In the genomic region with DNA sequence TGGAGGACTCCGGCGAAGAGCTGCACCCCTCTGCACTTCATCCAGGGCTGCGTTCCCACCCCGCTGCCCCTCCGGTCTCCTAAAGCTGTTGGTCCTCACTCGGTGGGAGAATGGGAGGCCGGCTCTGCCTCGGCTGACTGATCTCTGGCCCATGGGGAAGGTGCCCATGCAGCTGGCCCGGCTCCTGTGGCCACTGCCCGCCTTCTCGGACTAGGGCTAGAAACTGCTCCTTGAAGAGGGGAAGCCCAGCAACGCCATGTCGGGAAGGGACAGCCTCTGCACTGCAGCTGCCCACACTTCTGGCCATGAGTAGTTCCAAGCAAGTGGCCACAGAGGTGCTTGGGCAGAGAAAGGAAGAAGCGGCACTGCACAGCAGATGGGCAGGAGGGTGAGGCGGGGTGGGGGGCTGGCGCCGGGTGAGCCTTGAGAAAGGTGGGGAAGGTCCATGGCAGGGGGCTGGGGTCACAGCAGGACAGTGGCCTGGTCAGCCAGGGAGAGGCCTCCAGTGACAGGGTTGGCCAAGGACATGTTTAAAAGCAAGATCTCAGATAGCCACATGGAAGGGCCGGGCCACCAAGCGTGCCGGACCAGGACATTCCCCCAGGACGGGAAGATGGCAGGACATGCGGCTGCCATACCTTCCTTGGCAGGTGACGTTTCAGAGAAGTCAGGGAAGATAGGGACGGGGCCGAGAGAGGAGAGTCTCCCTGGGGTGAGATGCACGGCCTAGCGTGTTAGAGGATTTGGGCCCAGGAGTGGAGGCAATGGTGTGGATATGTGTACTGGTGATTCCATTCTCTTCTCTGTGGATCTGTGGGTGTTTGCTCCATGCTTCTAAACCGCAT, we compare ENCODE assay signal across 29 cellular contexts.
DNase-seq lines count a peak whose midpoint lies in the region; ATAC-seq and TF ChIP-seq lines count a peak whose summit lies in the region.
"Had no signal": no experiment of that assay in that cellular context is flagged by ENCODE, and none has a peak within 500 bp of the region (broad histone marks: within the 10 kb centered on the region; RNA-seq: fewer than 3 reads in every experiment).

No MANE protein-coding gene starts in this region.

- H3K4me1 Mint-ChIP-seq in glutamatergic neuron (ENCODE audit: low read depth, unreplicated experiment), result peaks cover 3% of the 10 kb centered on the region
- H3K4me1 Mint-ChIP-seq: B cell, GM23338, IgD-negative memory B cell had no signal

- H3K36me3 Mint-ChIP-seq in glutamatergic neuron (ENCODE audit: unreplicated experiment), result no peaks in the 10 kb centered on the region
- H3K36me3 Mint-ChIP-seq: CD8-positive, alpha-beta memory T cell; IgD-negative memory B cell had no signal

- no peak overlapping the region for H3K4me3 ChIP-seq in spleen
- H3K4me3 ChIP-seq: GM23338, HAP-1, SJSA1 had no signal

- H3K36me3 ChIP-seq in KOPT-K1 (ENCODE audit: insufficient read depth, low read length) (no peaks in the 10 kb centered on the region), spleen (no peaks in the 10 kb centered on the region)
- H3K36me3 ChIP-seq: HAP-1, SJSA1 had no signal

- no peak overlapping the region for H3K4me3 Mint-ChIP-seq in glutamatergic neuron (ENCODE audit: unreplicated experiment)
- H3K4me3 Mint-ChIP-seq: B cell; CD8-positive, alpha-beta memory T cell; GM23338; HFFc6; IgD-negative memory B cell had no signal

- intact Hi-C loops in spleen (cut with DNase I; ENCODE audit: low total_unique reads), result no loop called here

- H3K27ac ChIP-seq in KOPT-K1 (ENCODE audit: low read depth, low read length, poor library complexity, severe bottlenecking), result peak overlapping the region; percentile 95
- H3K27ac ChIP-seq in spleen, result no peak overlapping the region
- H3K27ac ChIP-seq: 22Rv1, C4-2B, KMS-11, SJSA1 had no signal

- peak; percentile 23 for DNase-seq in activated CD4-positive, CD25-positive, alpha-beta regulatory T cell treated with anti-CD3 and anti-CD28 coated beads, Interleukin-2, amount 50 U/mL, for 72 hours
- DNase-seq in glutamatergic neuron (peak; percentile 6), spleen (peak; percentile 64), DMS79 (lab: John Stamatoyannopoulos, UW) (no peak)
- DNase-seq: CD8-positive, alpha-beta memory T cell; DMS 273 treated with DMSO at 0.1 percent for 48 hours; HFFc6; NCI-H1048; NCI-H1417; NCI-H1694; NCI-H2029 treated with DMSO at 0.1 percent for 48 hours; NCI-H446 treated with DMSO at 0.1 percent for 48 hours; NCI-H526; NCI-H82; NK-92 treated with Interleukin-12 subunit alpha and Interleukin-12 subunit beta, amount 100 ng/mL, for 24 hours; PC-3; Right ventricle myocardium superior; RPMI8226 had no signal

- no peaks in the 10 kb centered on the region for H3K9me3 ChIP-seq in KOPT-K1 (ENCODE audit: insufficient read depth, low read length, poor library complexity, severe bottlenecking)
- no peaks in the 10 kb centered on the region for H3K9me3 ChIP-seq in spleen
- H3K9me3 ChIP-seq: HAP-1, SJSA1 had no signal

- H3K27me3 Mint-ChIP-seq in glutamatergic neuron (ENCODE audit: unreplicated experiment), result peaks cover 1% of the 10 kb centered on the region

- no peaks in the 10 kb centered on the region for H3K4me1 ChIP-seq in spleen
- H3K4me1 ChIP-seq: HAP-1, SJSA1 had no signal

- H3K27me3 ChIP-seq in spleen (replicated peaks in 1 of 7), result peaks cover 0 to 24% (median 0%) of the 10 kb centered on the region in 7 donors

- no peak overlapping the region for H3K27ac Mint-ChIP-seq in glutamatergic neuron (ENCODE audit: unreplicated experiment)
- H3K27ac Mint-ChIP-seq: B cell; CD8-positive, alpha-beta memory T cell; GM23338; HFFc6; IgD-negative memory B cell had no signal

- no peak for TF ChIP-seq POLR2A in spleen (IDR thresholded peaks at IDR 0.05)

- no peak for ATAC-seq in activated CD4-positive, CD25-positive, alpha-beta regulatory T cell treated with anti-CD3 and anti-CD28 coated beads, Interleukin-2, amount 50 U/mL, for 24 hours
- ATAC-seq in HG02588 (IDR thresholded peaks at IDR 0.05; ENCODE audit: unreplicated experiment), result no peak
- ATAC-seq: GM23338, PC-3 had no signal

- TF ChIP-seq CTCF in glutamatergic neuron (IDR thresholded peaks at IDR 0.05; ENCODE audit: partially characterized antibody, unreplicated experiment) (no peak), spleen (IDR thresholded peaks at IDR 0.05 in 8 of 11, conservative IDR thresholded peaks at IDR 0.05 in 3 of 11) (no peak)

- H3K9me3 Mint-ChIP-seq in glutamatergic neuron (ENCODE audit: unreplicated experiment), result no peaks in the 10 kb centered on the region
- H3K9me3 Mint-ChIP-seq: CD8-positive, alpha-beta memory T cell; GM23338; IgD-negative memory B cell had no signal

- 88 to 97% (median 95%) methylated on average over 20 to 28 of the region's 28 CpGs for WGBS in spleen, 5 donors
